In genomic region chr1:42335809-42336518, GRCh38 we compare ENCODE assay signal across 8 cellular contexts. TPM values are rescaled to one million over a fixed set of nuclear protein-coding genes. Genes with fewer than 3 reads are reported as not detected.
DNase-seq lines count a peak whose midpoint lies in the region; TF ChIP-seq lines count a peak whose summit lies in the region.

No MANE protein-coding gene starts in this region.

- H2AFZ ChIP-seq in MM.1S (ENCODE audit: low read length): peak overlapping the region; percentile 89

- peaks cover 25% of the 10 kb centered on the region for H3K4me1 Mint-ChIP-seq in T-helper 1 cell treated with Interleukin-12 subunit alpha and Interleukin-12 subunit beta and Interleukin-4 antibody, amounts not matched to agents 30 μg/mL and 1 μg/mL, for 36 hours (ENCODE audit: low read depth)
- peaks cover 47% of the 10 kb centered on the region for H3K4me1 Mint-ChIP-seq in activated CD4-positive, alpha-beta memory T cell treated with anti-CD3 and anti-CD28 coated beads, Interleukin-2, amount 10 ng/mL, durations not matched to agents 7 days and 5 days

- H3K27me3 Mint-ChIP-seq in T-helper 1 cell treated with Interleukin-12 subunit alpha and Interleukin-12 subunit beta and Interleukin-4 antibody, amounts not matched to agents 30 μg/mL and 1 μg/mL, for 36 hours (ENCODE audit: low read depth): no peaks in the 10 kb centered on the region
- H3K27me3 Mint-ChIP-seq in activated CD4-positive, alpha-beta memory T cell treated with anti-CD3 and anti-CD28 coated beads, Interleukin-2, amount 10 ng/mL, durations not matched to agents 7 days and 5 days: no peaks in the 10 kb centered on the region

- peak overlapping the region; percentile 83 for H3K27ac Mint-ChIP-seq in T-helper 1 cell treated with Interleukin-12 subunit alpha and Interleukin-12 subunit beta and Interleukin-4 antibody, amounts not matched to agents 30 μg/mL and 1 μg/mL, for 36 hours
- peak overlapping the region; percentile 76 for H3K27ac Mint-ChIP-seq in activated CD4-positive, alpha-beta memory T cell treated with anti-CD3 and anti-CD28 coated beads, Interleukin-2, amount 10 ng/mL, durations not matched to agents 7 days and 5 days

- POLR2A ChIA-PET in activated CD4-positive, alpha-beta memory T cell treated with anti-CD3 and anti-CD28 coated beads, Interleukin-2, amount 10 ng/mL, durations not matched to agents 7 days and 5 days (lab: Charles Lee): interaction anchor here (1.0 to 1.3 kb wide), 2 partner anchors 9 to 15 kb away, joined by 3 read pairs; no protein-coding TSS in a partner anchor

- peak overlapping the region; percentile 41; the same call in 1 of the 2 replicates for H3K27ac ChIP-seq in MM.1S (ENCODE audit: low read length)
- peak overlapping the region; percentile 97 for H3K27ac ChIP-seq in left ventricle myocardium inferior (replicated peaks)

- in situ Hi-C loops in GM13976 (cut with MboI; ENCODE audit: low sequenced_read_pairs, unreplicated experiment): loop anchor here (25.0 kb wide), 1 partner anchor 401 kb away; the partner anchor contains the start of gene CLDN19

- intact Hi-C loops in left ventricle myocardium inferior (cut with micrococcal nuclease): loop anchor here (10.0 kb wide), 1 partner anchor 119 kb away; the partner anchor contains the start of genes PPCS and ZMYND12

- TF ChIP-seq CTCF in MM.1S (IDR thresholded peaks at IDR 0.05; ENCODE audit: low read length) (no peak), left ventricle myocardium inferior (IDR thresholded peaks at IDR 0.05; ENCODE audit: borderline replicate concordance) (no peak), GM13976 (IDR thresholded peaks at IDR 0.05; ENCODE audit: borderline replicate concordance, control extremely low read depth, extremely low read depth, insufficient read depth, missing control alignments) (no peak)

- H3K79me2 ChIP-seq in MM.1S (ENCODE audit: low read length): peaks cover 40% of the 10 kb centered on the region

- H3K9me3 ChIP-seq in MM.1S (replicated peaks; ENCODE audit: insufficient read depth, low read length) (no peaks in the 10 kb centered on the region), left ventricle myocardium inferior (replicated peaks) (no peaks in the 10 kb centered on the region)

- DNase-seq in T-helper 1 cell (no peak), MM.1S (no peak), left ventricle myocardium inferior (no peak), putamen (ENCODE audit: low spot score) (peak; percentile 7), GM13976 (ENCODE audit: low spot score) (no peak)
- no peak for DNase-seq in activated CD4-positive, alpha-beta memory T cell treated with anti-CD3 and anti-CD28 coated beads, Interleukin-2, amount 10 ng/mL, durations not matched to agents 7 days and 5 days
- no peak for DNase-seq in activated CD8-positive, alpha-beta memory T cell treated with anti-CD3 and anti-CD28 coated beads for 24 hours

- H3K4me3 Mint-ChIP-seq in T-helper 1 cell treated with Interleukin-12 subunit alpha and Interleukin-12 subunit beta and Interleukin-4 antibody, amounts not matched to agents 30 μg/mL and 1 μg/mL, for 36 hours: peak overlapping the region; percentile 93
- H3K4me3 Mint-ChIP-seq in activated CD4-positive, alpha-beta memory T cell treated with anti-CD3 and anti-CD28 coated beads, Interleukin-2, amount 10 ng/mL, durations not matched to agents 7 days and 5 days: peak overlapping the region; percentile 86

- peaks cover 8% of the 10 kb centered on the region; the same call in 1 of the 2 replicates for H3K4me1 ChIP-seq in MM.1S (ENCODE audit: low read length)
- H3K4me1 ChIP-seq in left ventricle myocardium inferior: peaks cover 55% of the 10 kb centered on the region

- H3K4me2 ChIP-seq in MM.1S (ENCODE audit: low read depth, low read length): peak overlapping the region; percentile 59

- H3K4me3 ChIP-seq in MM.1S (ENCODE audit: low read length): peak overlapping the region; percentile 95
- H3K4me3 ChIP-seq in left ventricle myocardium inferior: peak overlapping the region; percentile 95

- H3K9me3 Mint-ChIP-seq in T-helper 1 cell treated with Interleukin-12 subunit alpha and Interleukin-12 subunit beta and Interleukin-4 antibody, amounts not matched to agents 30 μg/mL and 1 μg/mL, for 36 hours: no peaks in the 10 kb centered on the region
- no peaks in the 10 kb centered on the region for H3K9me3 Mint-ChIP-seq in activated CD4-positive, alpha-beta memory T cell treated with anti-CD3 and anti-CD28 coated beads, Interleukin-2, amount 10 ng/mL, durations not matched to agents 7 days and 5 days

- H3K27me3 ChIP-seq in MM.1S (replicated peaks; ENCODE audit: insufficient read depth, low read length) (no peaks in the 10 kb centered on the region), left ventricle myocardium inferior (ENCODE audit: low read depth) (no peaks in the 10 kb centered on the region)

- H3F3A ChIP-seq in MM.1S (ENCODE audit: insufficient read depth, low read length): peaks cover 5% of the 10 kb centered on the region; the same call in 1 of the 2 replicates

- H3K9me2 ChIP-seq in MM.1S (replicated peaks; ENCODE audit: insufficient read depth, low read length): no peaks in the 10 kb centered on the region

- H3K36me3 Mint-ChIP-seq in T-helper 1 cell treated with Interleukin-12 subunit alpha and Interleukin-12 subunit beta and Interleukin-4 antibody, amounts not matched to agents 30 μg/mL and 1 μg/mL, for 36 hours (ENCODE audit: low read depth): peaks cover 1% of the 10 kb centered on the region
- peaks cover 8% of the 10 kb centered on the region for H3K36me3 Mint-ChIP-seq in activated CD4-positive, alpha-beta memory T cell treated with anti-CD3 and anti-CD28 coated beads, Interleukin-2, amount 10 ng/mL, durations not matched to agents 7 days and 5 days (ENCODE audit: low read depth)

- CTCF ChIA-PET in activated CD4-positive, alpha-beta memory T cell treated with anti-CD3 and anti-CD28 coated beads, Interleukin-2, amount 10 ng/mL, durations not matched to agents 7 days and 5 days (lab: Charles Lee): interaction anchor here (1.1 kb wide), 1 partner anchor 9 kb away, joined by 4 read pairs; no protein-coding TSS in a partner anchor

- H3K36me3 ChIP-seq in MM.1S (replicated peaks; ENCODE audit: insufficient read depth, low read length) (no peaks in the 10 kb centered on the region), left ventricle myocardium inferior (no peaks in the 10 kb centered on the region)

- peak overlapping the region; percentile 75 for H3K9ac ChIP-seq in MM.1S (ENCODE audit: low read length)

- peaks cover 10% of the 10 kb centered on the region for H4K20me1 ChIP-seq in MM.1S (ENCODE audit: insufficient read depth, low read length)

RNA-seq across cellular contexts. Expression of gene FOXJ3, which starts 0.9 kb away (rescaled TPM):
- 10 to 100 TPM; 44.9 to 47.1 TPM for total RNA-seq in activated CD4-positive, alpha-beta memory T cell treated with anti-CD3 and anti-CD28 coated beads, Interleukin-2, amount 10 ng/mL, durations not matched to agents 7 days and 5 days
- 40.7 TPM for total RNA-seq in left ventricle myocardium inferior

RNA-seq across cellular contexts. Expression of gene RIMKLA, which starts 44.6 kb away (rescaled TPM):
- 1 to 10 TPM; 2.9 to 3.1 TPM for total RNA-seq in activated CD4-positive, alpha-beta memory T cell treated with anti-CD3 and anti-CD28 coated beads, Interleukin-2, amount 10 ng/mL, durations not matched to agents 7 days and 5 days
- total RNA-seq in left ventricle myocardium inferior: 10.2 TPM
